In the genomic region with DNA sequence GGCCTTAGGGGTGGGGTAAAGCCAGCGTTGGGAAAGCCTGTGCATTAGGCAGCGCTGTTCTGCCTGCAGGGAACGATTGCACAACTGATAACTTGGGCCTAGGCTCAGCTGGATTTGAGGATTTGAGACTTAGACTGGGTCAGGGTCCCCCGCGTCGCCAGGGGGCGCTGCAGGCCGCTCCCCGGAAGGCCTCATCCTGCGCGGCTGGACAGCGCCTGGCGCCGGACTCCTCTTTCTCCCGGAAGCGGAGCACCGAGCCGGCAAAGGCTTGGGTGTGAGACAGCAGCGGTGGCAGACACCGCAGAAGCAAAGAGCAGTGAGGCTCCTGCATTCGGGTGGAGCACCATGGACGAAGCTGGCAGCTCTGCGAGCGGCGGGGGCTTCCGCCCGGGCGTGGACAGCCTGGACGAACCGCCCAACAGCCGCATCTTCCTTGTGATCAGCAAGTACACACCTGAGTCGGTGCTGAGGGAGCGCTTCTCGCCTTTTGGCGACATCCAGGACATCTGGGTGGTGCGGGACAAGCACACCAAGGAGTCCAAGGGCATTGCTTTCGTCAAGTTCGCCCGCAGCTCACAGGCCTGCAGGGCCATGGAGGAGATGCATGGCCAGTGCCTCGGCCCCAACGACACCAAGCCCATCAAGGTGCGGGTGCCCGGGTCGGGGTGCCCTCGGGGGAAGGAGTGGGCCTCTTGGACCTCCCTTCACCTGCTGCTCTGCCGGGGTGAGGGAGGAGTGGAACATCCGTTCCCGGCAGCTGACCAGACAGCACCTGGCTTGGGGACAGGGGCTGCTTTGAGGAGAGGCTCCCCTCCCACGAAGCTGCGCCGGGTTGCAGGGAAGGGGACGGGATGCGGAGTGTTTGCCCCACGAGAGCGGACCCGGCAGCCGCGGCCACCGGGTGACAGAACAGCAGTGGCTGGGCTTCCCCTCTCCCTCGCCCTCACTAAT, we compare ENCODE assay signal across 1 cellular context.
TF ChIP-seq lines count a peak whose summit lies in the region.

A gene with protein sequence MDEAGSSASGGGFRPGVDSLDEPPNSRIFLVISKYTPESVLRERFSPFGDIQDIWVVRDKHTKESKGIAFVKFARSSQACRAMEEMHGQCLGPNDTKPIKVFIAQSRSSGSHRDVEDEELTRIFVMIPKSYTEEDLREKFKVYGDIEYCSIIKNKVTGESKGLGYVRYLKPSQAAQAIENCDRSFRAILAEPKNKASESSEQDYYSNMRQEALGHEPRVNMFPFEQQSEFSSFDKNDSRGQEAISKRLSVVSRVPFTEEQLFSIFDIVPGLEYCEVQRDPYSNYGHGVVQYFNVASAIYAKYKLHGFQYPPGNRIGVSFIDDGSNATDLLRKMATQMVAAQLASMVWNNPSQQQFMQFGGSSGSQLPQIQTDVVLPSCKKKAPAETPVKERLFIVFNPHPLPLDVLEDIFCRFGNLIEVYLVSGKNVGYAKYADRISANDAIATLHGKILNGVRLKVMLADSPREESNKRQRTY (plus strand): TSS at position 236 of the 951 bp plus-strand sequence. CDS start 110 bp downstream, at position 346.

TF ChIP-seq in HEK293, 187 proteins besides CTCF, POLR2A, EP300 and RAD21 (continued from another document and continues in another):
- TF ChIP-seq ZBTB8A (tag by site-specific recombination; IDR thresholded peaks at IDR 0.05) (peak; percentile 51; the same call in 1 of the 2 replicates), ZNF140 (tag by site-specific recombination; IDR thresholded peaks at IDR 0.05) (no peak), ZNF660 (tag by site-specific recombination; IDR thresholded peaks at IDR 0.05) (peak; percentile 96), ZNF521 (tag by site-specific recombination; IDR thresholded peaks at IDR 0.05) (no peak), ZNF530 (tag by site-specific recombination; IDR thresholded peaks at IDR 0.05; ENCODE audit: low read depth) (no peak), ZNF785 (tag by site-specific recombination; IDR thresholded peaks at IDR 0.05) (no peak), MEIS1 (CRISPR knock-in tag; IDR thresholded peaks at IDR 0.05; ENCODE audit: borderline replicate concordance) (no peak), ZBTB21 (tag by site-specific recombination; IDR thresholded peaks at IDR 0.05) (no peak), ZNF2 (tag by site-specific recombination; IDR thresholded peaks at IDR 0.05) (peak; percentile 75), ZNF324 (tag by site-specific recombination; IDR thresholded peaks at IDR 0.05) (peak; percentile 62; the same call in 1 of the 2 replicates), IKZF3 (tag by site-specific recombination; IDR thresholded peaks at IDR 0.05) (peak; percentile 58; the same call in 1 of the 2 replicates), RBAK (tag by site-specific recombination; IDR thresholded peaks at IDR 0.05) (no peak), ZNF335 (tag by site-specific recombination; conservative IDR thresholded peaks at IDR 0.05) (peak; percentile 85), ZNF501 (tag by site-specific recombination; IDR thresholded peaks at IDR 0.05) (peak; percentile 89), KLF7 (tag by site-specific recombination; IDR thresholded peaks at IDR 0.05; ENCODE audit: borderline replicate concordance) (peak; percentile 37; the same call in 1 of the 2 replicates), ZNF791 (tag by site-specific recombination; IDR thresholded peaks at IDR 0.05) (no peak), GLIS1 (tag by site-specific recombination; IDR thresholded peaks at IDR 0.05) (peak; percentile 34; the same call in 1 of the 2 replicates)
- TF ChIP-seq, protein P1, sequence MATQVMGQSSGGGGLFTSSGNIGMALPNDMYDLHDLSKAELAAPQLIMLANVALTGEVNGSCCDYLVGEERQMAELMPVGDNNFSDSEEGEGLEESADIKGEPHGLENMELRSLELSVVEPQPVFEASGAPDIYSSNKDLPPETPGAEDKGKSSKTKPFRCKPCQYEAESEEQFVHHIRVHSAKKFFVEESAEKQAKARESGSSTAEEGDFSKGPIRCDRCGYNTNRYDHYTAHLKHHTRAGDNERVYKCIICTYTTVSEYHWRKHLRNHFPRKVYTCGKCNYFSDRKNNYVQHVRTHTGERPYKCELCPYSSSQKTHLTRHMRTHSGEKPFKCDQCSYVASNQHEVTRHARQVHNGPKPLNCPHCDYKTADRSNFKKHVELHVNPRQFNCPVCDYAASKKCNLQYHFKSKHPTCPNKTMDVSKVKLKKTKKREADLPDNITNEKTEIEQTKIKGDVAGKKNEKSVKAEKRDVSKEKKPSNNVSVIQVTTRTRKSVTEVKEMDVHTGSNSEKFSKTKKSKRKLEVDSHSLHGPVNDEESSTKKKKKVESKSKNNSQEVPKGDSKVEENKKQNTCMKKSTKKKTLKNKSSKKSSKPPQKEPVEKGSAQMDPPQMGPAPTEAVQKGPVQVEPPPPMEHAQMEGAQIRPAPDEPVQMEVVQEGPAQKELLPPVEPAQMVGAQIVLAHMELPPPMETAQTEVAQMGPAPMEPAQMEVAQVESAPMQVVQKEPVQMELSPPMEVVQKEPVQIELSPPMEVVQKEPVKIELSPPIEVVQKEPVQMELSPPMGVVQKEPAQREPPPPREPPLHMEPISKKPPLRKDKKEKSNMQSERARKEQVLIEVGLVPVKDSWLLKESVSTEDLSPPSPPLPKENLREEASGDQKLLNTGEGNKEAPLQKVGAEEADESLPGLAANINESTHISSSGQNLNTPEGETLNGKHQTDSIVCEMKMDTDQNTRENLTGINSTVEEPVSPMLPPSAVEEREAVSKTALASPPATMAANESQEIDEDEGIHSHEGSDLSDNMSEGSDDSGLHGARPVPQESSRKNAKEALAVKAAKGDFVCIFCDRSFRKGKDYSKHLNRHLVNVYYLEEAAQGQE (tag by site-specific recombination; IDR thresholded peaks at IDR 0.05): peak; percentile 99
- TF ChIP-seq, protein P2, sequence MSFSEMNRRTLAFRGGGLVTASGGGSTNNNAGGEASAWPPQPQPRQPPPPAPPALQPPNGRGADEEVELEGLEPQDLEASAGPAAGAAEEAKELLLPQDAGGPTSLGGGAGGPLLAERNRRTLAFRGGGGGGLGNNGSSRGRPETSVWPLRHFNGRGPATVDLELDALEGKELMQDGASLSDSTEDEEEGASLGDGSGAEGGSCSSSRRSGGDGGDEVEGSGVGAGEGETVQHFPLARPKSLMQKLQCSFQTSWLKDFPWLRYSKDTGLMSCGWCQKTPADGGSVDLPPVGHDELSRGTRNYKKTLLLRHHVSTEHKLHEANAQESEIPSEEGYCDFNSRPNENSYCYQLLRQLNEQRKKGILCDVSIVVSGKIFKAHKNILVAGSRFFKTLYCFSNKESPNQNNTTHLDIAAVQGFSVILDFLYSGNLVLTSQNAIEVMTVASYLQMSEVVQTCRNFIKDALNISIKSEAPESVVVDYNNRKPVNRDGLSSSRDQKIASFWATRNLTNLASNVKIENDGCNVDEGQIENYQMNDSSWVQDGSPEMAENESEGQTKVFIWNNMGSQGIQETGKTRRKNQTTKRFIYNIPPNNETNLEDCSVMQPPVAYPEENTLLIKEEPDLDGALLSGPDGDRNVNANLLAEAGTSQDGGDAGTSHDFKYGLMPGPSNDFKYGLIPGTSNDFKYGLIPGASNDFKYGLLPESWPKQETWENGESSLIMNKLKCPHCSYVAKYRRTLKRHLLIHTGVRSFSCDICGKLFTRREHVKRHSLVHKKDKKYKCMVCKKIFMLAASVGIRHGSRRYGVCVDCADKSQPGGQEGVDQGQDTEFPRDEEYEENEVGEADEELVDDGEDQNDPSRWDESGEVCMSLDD (tag by site-specific recombination; IDR thresholded peaks at IDR 0.05): no peak
- TF ChIP-seq, protein P3, sequence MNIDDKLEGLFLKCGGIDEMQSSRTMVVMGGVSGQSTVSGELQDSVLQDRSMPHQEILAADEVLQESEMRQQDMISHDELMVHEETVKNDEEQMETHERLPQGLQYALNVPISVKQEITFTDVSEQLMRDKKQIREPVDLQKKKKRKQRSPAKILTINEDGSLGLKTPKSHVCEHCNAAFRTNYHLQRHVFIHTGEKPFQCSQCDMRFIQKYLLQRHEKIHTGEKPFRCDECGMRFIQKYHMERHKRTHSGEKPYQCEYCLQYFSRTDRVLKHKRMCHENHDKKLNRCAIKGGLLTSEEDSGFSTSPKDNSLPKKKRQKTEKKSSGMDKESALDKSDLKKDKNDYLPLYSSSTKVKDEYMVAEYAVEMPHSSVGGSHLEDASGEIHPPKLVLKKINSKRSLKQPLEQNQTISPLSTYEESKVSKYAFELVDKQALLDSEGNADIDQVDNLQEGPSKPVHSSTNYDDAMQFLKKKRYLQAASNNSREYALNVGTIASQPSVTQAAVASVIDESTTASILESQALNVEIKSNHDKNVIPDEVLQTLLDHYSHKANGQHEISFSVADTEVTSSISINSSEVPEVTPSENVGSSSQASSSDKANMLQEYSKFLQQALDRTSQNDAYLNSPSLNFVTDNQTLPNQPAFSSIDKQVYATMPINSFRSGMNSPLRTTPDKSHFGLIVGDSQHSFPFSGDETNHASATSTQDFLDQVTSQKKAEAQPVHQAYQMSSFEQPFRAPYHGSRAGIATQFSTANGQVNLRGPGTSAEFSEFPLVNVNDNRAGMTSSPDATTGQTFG (tag by site-specific recombination; IDR thresholded peaks at IDR 0.05; ENCODE audit: borderline replicate concordance): no peak
- TF ChIP-seq, protein P4, sequence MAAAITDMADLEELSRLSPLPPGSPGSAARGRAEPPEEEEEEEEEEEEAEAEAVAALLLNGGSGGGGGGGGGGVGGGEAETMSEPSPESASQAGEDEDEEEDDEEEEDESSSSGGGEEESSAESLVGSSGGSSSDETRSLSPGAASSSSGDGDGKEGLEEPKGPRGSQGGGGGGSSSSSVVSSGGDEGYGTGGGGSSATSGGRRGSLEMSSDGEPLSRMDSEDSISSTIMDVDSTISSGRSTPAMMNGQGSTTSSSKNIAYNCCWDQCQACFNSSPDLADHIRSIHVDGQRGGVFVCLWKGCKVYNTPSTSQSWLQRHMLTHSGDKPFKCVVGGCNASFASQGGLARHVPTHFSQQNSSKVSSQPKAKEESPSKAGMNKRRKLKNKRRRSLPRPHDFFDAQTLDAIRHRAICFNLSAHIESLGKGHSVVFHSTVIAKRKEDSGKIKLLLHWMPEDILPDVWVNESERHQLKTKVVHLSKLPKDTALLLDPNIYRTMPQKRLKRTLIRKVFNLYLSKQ (tag by site-specific recombination; IDR thresholded peaks at IDR 0.05; ENCODE audit: borderline replicate concordance): no peak
- TF ChIP-seq, protein P5, sequence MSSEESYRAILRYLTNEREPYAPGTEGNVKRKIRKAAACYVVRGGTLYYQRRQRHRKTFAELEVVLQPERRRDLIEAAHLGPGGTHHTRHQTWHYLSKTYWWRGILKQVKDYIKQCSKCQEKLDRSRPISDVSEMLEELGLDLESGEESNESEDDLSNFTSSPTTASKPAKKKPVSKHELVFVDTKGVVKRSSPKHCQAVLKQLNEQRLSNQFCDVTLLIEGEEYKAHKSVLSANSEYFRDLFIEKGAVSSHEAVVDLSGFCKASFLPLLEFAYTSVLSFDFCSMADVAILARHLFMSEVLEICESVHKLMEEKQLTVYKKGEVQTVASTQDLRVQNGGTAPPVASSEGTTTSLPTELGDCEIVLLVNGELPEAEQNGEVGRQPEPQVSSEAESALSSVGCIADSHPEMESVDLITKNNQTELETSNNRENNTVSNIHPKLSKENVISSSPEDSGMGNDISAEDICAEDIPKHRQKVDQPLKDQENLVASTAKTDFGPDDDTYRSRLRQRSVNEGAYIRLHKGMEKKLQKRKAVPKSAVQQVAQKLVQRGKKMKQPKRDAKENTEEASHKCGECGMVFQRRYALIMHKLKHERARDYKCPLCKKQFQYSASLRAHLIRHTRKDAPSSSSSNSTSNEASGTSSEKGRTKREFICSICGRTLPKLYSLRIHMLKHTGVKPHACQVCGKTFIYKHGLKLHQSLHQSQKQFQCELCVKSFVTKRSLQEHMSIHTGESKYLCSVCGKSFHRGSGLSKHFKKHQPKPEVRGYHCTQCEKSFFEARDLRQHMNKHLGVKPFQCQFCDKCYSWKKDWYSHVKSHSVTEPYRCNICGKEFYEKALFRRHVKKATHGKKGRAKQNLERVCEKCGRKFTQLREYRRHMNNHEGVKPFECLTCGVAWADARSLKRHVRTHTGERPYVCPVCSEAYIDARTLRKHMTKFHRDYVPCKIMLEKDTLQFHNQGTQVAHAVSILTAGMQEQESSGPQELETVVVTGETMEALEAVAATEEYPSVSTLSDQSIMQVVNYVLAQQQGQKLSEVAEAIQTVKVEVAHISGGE (tag by site-specific recombination; conservative IDR thresholded peaks at IDR 0.05; ENCODE audit: low read depth): peak; percentile 96
- TF ChIP-seq, protein P6, sequence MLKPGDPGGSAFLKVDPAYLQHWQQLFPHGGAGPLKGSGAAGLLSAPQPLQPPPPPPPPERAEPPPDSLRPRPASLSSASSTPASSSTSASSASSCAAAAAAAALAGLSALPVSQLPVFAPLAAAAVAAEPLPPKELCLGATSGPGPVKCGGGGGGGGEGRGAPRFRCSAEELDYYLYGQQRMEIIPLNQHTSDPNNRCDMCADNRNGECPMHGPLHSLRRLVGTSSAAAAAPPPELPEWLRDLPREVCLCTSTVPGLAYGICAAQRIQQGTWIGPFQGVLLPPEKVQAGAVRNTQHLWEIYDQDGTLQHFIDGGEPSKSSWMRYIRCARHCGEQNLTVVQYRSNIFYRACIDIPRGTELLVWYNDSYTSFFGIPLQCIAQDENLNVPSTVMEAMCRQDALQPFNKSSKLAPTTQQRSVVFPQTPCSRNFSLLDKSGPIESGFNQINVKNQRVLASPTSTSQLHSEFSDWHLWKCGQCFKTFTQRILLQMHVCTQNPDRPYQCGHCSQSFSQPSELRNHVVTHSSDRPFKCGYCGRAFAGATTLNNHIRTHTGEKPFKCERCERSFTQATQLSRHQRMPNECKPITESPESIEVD (tag by site-specific recombination; IDR thresholded peaks at IDR 0.05): no peak
- TF ChIP-seq, protein P7, sequence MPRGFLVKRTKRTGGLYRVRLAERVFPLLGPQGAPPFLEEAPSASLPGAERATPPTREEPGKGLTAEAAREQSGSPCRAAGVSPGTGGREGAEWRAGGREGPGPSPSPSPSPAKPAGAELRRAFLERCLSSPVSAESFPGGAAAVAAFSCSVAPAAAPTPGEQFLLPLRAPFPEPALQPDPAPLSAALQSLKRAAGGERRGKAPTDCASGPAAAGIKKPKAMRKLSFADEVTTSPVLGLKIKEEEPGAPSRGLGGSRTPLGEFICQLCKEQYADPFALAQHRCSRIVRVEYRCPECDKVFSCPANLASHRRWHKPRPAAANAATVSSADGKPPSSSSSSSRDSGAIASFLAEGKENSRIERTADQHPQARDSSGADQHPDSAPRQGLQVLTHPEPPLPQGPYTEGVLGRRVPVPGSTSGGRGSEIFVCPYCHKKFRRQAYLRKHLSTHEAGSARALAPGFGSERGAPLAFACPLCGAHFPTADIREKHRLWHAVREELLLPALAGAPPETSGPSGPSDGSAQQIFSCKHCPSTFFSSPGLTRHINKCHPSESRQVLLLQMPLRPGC (tag by site-specific recombination; IDR thresholded peaks at IDR 0.05): no peak
- TF ChIP-seq, protein P8, sequence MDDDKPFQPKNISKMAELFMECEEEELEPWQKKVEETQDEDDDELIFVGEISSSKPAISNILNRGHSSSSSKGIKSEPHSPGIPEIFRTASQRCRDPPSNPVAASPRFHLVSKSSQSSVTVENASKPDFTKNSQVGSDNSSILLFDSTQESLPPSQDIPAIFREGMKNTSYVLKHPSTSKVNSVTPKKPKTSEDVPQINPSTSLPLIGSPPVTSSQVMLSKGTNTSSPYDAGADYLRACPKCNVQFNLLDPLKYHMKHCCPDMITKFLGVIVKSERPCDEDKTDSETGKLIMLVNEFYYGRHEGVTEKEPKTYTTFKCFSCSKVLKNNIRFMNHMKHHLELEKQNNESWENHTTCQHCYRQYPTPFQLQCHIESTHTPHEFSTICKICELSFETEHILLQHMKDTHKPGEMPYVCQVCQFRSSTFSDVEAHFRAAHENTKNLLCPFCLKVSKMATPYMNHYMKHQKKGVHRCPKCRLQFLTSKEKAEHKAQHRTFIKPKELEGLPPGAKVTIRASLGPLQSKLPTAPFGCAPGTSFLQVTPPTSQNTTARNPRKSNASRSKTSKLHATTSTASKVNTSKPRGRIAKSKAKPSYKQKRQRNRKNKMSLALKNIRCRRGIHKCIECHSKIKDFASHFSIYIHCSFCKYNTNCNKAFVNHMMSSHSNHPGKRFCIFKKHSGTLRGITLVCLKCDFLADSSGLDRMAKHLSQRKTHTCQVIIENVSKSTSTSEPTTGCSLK (tag by site-specific recombination; IDR thresholded peaks at IDR 0.05): no peak
